16 cellular contexts compared by ENCODE assay signal in the genomic region with DNA sequence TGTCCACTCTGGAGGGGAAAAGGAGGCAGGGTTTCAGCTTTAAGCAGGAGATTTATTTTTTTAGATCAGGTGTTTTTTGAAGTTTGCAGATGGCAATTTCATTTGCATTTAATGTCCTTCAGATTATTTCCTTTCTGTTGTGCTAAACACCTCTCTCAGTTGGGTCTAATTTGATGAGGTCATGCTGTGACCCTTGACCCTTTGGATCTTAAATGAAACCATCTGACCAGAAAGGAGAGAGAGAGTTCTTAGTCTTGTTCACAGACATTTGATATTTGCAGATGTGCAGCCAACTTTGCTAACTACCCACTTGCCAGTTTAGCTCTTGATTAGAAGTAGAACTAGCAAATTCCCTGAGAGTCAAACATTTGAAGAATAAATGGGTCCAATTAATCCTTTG.
DNase-seq lines count a peak whose midpoint lies in the region; ATAC-seq, FAIRE-seq and TF ChIP-seq lines count a peak whose summit lies in the region.
"Had no signal": no experiment of that assay in that cellular context is flagged by ENCODE, and none has a peak within 500 bp of the region (broad histone marks: within the 10 kb centered on the region; RNA-seq: fewer than 3 reads in every experiment).

No MANE protein-coding gene starts in this region.

- ATAC-seq in GM21529 (IDR thresholded peaks at IDR 0.05; ENCODE audit: unreplicated experiment) (no peak), left lung (no peak)

- FAIRE-seq in bronchial epithelial cell (lab: Jason Lieb, UNC): peak; percentile 13
- FAIRE-seq: GM12891, H1, HTR-8/SVneo had no signal

- H3K4me3 ChIP-seq in bronchial epithelial cell (ENCODE audit: low read depth, low read length) (no peak overlapping the region), left lung (no peak overlapping the region)
- H3K4me3 ChIP-seq: HAP-1 had no signal

- no peak overlapping the region for H3K27ac ChIP-seq in left lung

- DNase-seq in NCI-H69 (lab: John Stamatoyannopoulos, UW) (peak; percentile 45), bronchial epithelial cell (ENCODE audit: low read depth) (no peak), renal cortical epithelial cell (ENCODE audit: low read depth) (peak; percentile 4), left lung (no peak)
- DNase-seq in activated effector memory CD4-positive, alpha-beta T cell treated with anti-CD3 and anti-CD28 coated beads, Interleukin-2, amount 50 U/mL, for 16 hours: no peak
- DNase-seq: ACHN; C1 segment of cervical spinal cord; CD4-positive, alpha-beta T cell; DMS79 had no signal

- peaks cover 4% of the 10 kb centered on the region for H3K27me3 Mint-ChIP-seq in nephron (ENCODE audit: low read depth)

- H3K36me3 ChIP-seq in bronchial epithelial cell (ENCODE audit: control insufficient read depth, insufficient read depth, low read length) (no peaks in the 10 kb centered on the region), left lung (no peaks in the 10 kb centered on the region)
- H3K36me3 ChIP-seq: HAP-1 had no signal

- peak overlapping the region in 2 of 3 experiments; percentile 66 to 67 for H3K27ac Mint-ChIP-seq in nephron
- H3K27ac Mint-ChIP-seq: B cell; CD4-positive, alpha-beta T cell had no signal

- no peaks in the 10 kb centered on the region for H3K9me3 ChIP-seq in left lung
- H3K9me3 ChIP-seq: HAP-1 had no signal

- no peak overlapping the region for H3K4me3 Mint-ChIP-seq in nephron
- H3K4me3 Mint-ChIP-seq: B cell; CD4-positive, alpha-beta T cell had no signal

- TF ChIP-seq CTCF in bronchial epithelial cell (IDR thresholded peaks at IDR 0.05; ENCODE audit: insufficient read depth, low read length, severe bottlenecking) (no peak), nephron (IDR thresholded peaks at IDR 0.05; ENCODE audit: unreplicated experiment in 3 of 3) (no peak), left lung (IDR thresholded peaks at IDR 0.05) (no peak)

- no peaks in the 10 kb centered on the region for H3K9me3 Mint-ChIP-seq in nephron

- intact Hi-C loops in left lung (cut with DNase I): no loop called here

- no peaks in the 10 kb centered on the region for H3K36me3 Mint-ChIP-seq in nephron (ENCODE audit: low read depth)

- H3K27me3 ChIP-seq in bronchial epithelial cell (ENCODE audit: control insufficient read depth, insufficient read depth, low read length) (no peaks in the 10 kb centered on the region), left lung (no peaks in the 10 kb centered on the region)

- H3K4me1 ChIP-seq in left lung: no peaks in the 10 kb centered on the region
- H3K4me1 ChIP-seq: HAP-1 had no signal

- H3K4me1 Mint-ChIP-seq in nephron: peaks cover 23% of the 10 kb centered on the region
- H3K4me1 Mint-ChIP-seq: B cell had no signal

Comparison
In these comparisons a context has a peak if more than half of its experiments do, and no peak if none do; other contexts are left out.
1. DNase-seq: peak in NCI-H69 (single experiment) and renal cortical epithelial cell (single experiment); none in bronchial epithelial cell (single experiment), activated effector memory CD4-positive, alpha-beta T cell treated with anti-CD3 and anti-CD28 coated beads, Interleukin-2, amount 50 U/mL, for 16 hours (single experiment) and left lung (0 of 2).